9 cellular contexts compared by ENCODE assay signal in genomic region chr5:56088967-56089829, GRCh38.
DNase-seq lines count a peak whose midpoint lies in the region; ATAC-seq, FAIRE-seq and TF ChIP-seq lines count a peak whose summit lies in the region.
"Had no signal": no experiment of that assay in that cellular context is flagged by ENCODE, and none has a peak within 500 bp of the region (broad histone marks: within the 10 kb centered on the region; RNA-seq: fewer than 3 reads in every experiment).

No MANE protein-coding gene starts in this region.

- H3K27ac Mint-ChIP-seq in astrocyte (ENCODE audit: unreplicated experiment), result peak overlapping the region; percentile 76
- H3K27ac Mint-ChIP-seq in stimulated activated naive CD8-positive, alpha-beta T cell treated with anti-CD3 and anti-CD28 coated beads, Interleukin-15, amount 100 ng/mL, for 72 hours, result peak overlapping the region; percentile 93 to 99
- H3K27ac Mint-ChIP-seq: brain had no signal

- no peaks in the 10 kb centered on the region for H3K79me2 ChIP-seq in astrocyte (ENCODE audit: insufficient read depth, low read length)

- H3K4me3 ChIP-seq in AG04450 (ENCODE audit: low read depth, low read length) (no peak overlapping the region), astrocyte (ENCODE audit: insufficient read depth, low read depth, low read length) (no peak overlapping the region), psoas muscle (no peak overlapping the region)

- H4K20me1 ChIP-seq in astrocyte (ENCODE audit: insufficient read depth, low read length), result no peaks in the 10 kb centered on the region

- no peaks in the 10 kb centered on the region for H3K9me3 ChIP-seq in AG04450 (ENCODE audit: control insufficient read depth, insufficient read depth, low read length)
- H3K9me3 ChIP-seq in astrocyte (ENCODE audit: insufficient read depth, low read depth, low read length), result no peaks in the 10 kb centered on the region
- H3K9me3 ChIP-seq in psoas muscle, result no peaks in the 10 kb centered on the region

- H3K36me3 ChIP-seq in astrocyte (ENCODE audit: insufficient read depth, low read length) (no peaks in the 10 kb centered on the region), psoas muscle (ENCODE audit: insufficient read depth in 1 of 2, low read depth in 1 of 2) (no peaks in the 10 kb centered on the region)

- CTCF ChIA-PET in AG04450 (lab: Charles Lee), result no interaction called here

- peak; percentile 72 for FAIRE-seq in astrocyte (lab: Jason Lieb, UNC)

- no peak for TF ChIP-seq CTCF in AG04450 (IDR thresholded peaks at IDR 0.05; ENCODE audit: low read depth, low read length)
- TF ChIP-seq CTCF in astrocyte (IDR thresholded peaks at IDR 0.05; ENCODE audit: insufficient read depth, low read depth, low read length), result no peak
- no peak for TF ChIP-seq CTCF in psoas muscle (IDR thresholded peaks at IDR 0.05)

- H3K4me2 ChIP-seq in astrocyte (ENCODE audit: low read length), result peak overlapping the region; percentile 37

- H3K27ac ChIP-seq in AG04450 (ENCODE audit: low read depth, low read length), result peak overlapping the region; percentile 31
- no peak overlapping the region for H3K27ac ChIP-seq in astrocyte (ENCODE audit: low read depth, low read length)
- H3K27ac ChIP-seq in psoas muscle, result no peak overlapping the region

- no peak overlapping the region for H2AFZ ChIP-seq in astrocyte (ENCODE audit: low read depth, low read length)

- H3K9ac ChIP-seq in astrocyte (ENCODE audit: low read length), result no peak overlapping the region

- H3K4me1 ChIP-seq in astrocyte (ENCODE audit: insufficient read depth, low read length) (peaks cover 3% of the 10 kb centered on the region), psoas muscle (no peaks in the 10 kb centered on the region)

- intact Hi-C loops in psoas muscle (cut with DNase I), result no loop called here

- H3K4me3 Mint-ChIP-seq in astrocyte (ENCODE audit: unreplicated experiment), result no peak overlapping the region
- peak overlapping the region; percentile 46 to 47 for H3K4me3 Mint-ChIP-seq in stimulated activated naive CD8-positive, alpha-beta T cell treated with anti-CD3 and anti-CD28 coated beads, Interleukin-15, amount 100 ng/mL, for 72 hours
- H3K4me3 Mint-ChIP-seq: brain had no signal

- WGBS in psoas muscle, 3 donors, result 69 to 74% (median 72%) methylated on average over 5 of the region's 5 CpGs

- peaks cover 14% of the 10 kb centered on the region for H3K4me1 Mint-ChIP-seq in astrocyte (ENCODE audit: low read depth, unreplicated experiment)
- peaks cover 78% of the 10 kb centered on the region for H3K4me1 Mint-ChIP-seq in stimulated activated naive CD8-positive, alpha-beta T cell treated with anti-CD3 and anti-CD28 coated beads, Interleukin-15, amount 100 ng/mL, for 72 hours
- H3K4me1 Mint-ChIP-seq: brain had no signal

- H3K36me3 Mint-ChIP-seq in astrocyte (ENCODE audit: low read depth, unreplicated experiment), result no peaks in the 10 kb centered on the region
- H3K36me3 Mint-ChIP-seq: brain had no signal

- no peaks in the 10 kb centered on the region for H3K9me3 Mint-ChIP-seq in astrocyte (ENCODE audit: unreplicated experiment)
- H3K9me3 Mint-ChIP-seq in stimulated activated naive CD8-positive, alpha-beta T cell treated with anti-CD3 and anti-CD28 coated beads, Interleukin-15, amount 100 ng/mL, for 72 hours, result no peaks in the 10 kb centered on the region

- no peaks in the 10 kb centered on the region for H3K27me3 Mint-ChIP-seq in astrocyte (ENCODE audit: low read depth, unreplicated experiment)
- H3K27me3 Mint-ChIP-seq in stimulated activated naive CD8-positive, alpha-beta T cell treated with anti-CD3 and anti-CD28 coated beads, Interleukin-15, amount 100 ng/mL, for 72 hours, result no peaks in the 10 kb centered on the region

- ATAC-seq in GM19035 (IDR thresholded peaks at IDR 0.05; ENCODE audit: unreplicated experiment), result peak; percentile 90
- ATAC-seq in HG03139 (IDR thresholded peaks at IDR 0.05; ENCODE audit: unreplicated experiment), result peak; percentile 63
- peak; percentile 96 for ATAC-seq in stimulated activated naive CD8-positive, alpha-beta T cell treated with anti-CD3 and anti-CD28 coated beads, Interleukin-15, amount 100 ng/mL, for 72 hours
- no peak for ATAC-seq in psoas muscle

- DNase-seq in AG04450 (ENCODE audit: low read depth, low spot score) (peak; percentile 21), astrocyte (ENCODE audit: low read depth) (peak; percentile 83), psoas muscle (no peak), activated gamma-delta T cell treated with Interleukin-2 at 50 U/mL for 16 hours (no peak), C1 segment of cervical spinal cord (lab: John Stamatoyannopoulos, UW) (no peak)
- peak; percentile 45 to 75 for DNase-seq in stimulated activated naive CD8-positive, alpha-beta T cell treated with anti-CD3 and anti-CD28 coated beads, Interleukin-15, amount 100 ng/mL, for 72 hours

- H3K27me3 ChIP-seq in AG04450 (ENCODE audit: control insufficient read depth, insufficient read depth, low read length), result no peaks in the 10 kb centered on the region
- no peaks in the 10 kb centered on the region for H3K27me3 ChIP-seq in astrocyte (ENCODE audit: insufficient read depth, low read length)
- no peaks in the 10 kb centered on the region for H3K27me3 ChIP-seq in psoas muscle (ENCODE audit: insufficient read depth in 3 of 3, low read length in 2 of 3)

- POLR2A ChIA-PET in AG04450 (lab: Yijun Ruan, JAX), result no interaction called here

Comparison
In these comparisons a context has a peak if more than half of its experiments do, and no peak if none do; other contexts are left out.
1. DNase-seq: peak in AG04450 (single experiment), astrocyte (single experiment) and stimulated activated naive CD8-positive, alpha-beta T cell treated with anti-CD3 and anti-CD28 coated beads, Interleukin-15, amount 100 ng/mL, for 72 hours (2 of 2); none in psoas muscle (0 of 2), activated gamma-delta T cell treated with Interleukin-2 at 50 U/mL for 16 hours (single experiment) and C1 segment of cervical spinal cord (0 of 14).
2. ATAC-seq: peak in GM19035 (single experiment), HG03139 (single experiment) and stimulated activated naive CD8-positive, alpha-beta T cell treated with anti-CD3 and anti-CD28 coated beads, Interleukin-15, amount 100 ng/mL, for 72 hours (single experiment); none in psoas muscle (0 of 4).